10 cellular contexts compared by ENCODE assay signal in the genomic region with DNA sequence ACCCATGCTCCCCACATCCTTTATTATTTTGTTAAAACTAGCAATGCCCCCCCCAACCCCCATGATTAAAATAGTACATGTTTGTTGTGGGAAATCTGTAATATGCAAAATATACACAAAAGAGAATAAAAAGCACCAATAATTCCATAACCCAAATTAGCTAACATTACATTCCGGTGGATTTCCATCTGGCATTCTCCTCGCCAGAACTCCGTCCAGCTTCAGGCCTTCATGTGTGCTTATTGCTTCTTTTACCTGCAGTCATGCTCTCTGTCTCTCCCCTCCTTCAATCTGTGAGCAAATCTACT. TPM values are rescaled to one million over a fixed set of nuclear protein-coding genes. Genes with fewer than 3 reads are reported as not detected.
DNase-seq lines count a peak whose midpoint lies in the region; ATAC-seq and TF ChIP-seq lines count a peak whose summit lies in the region.
"Had no signal": no experiment of that assay in that cellular context is flagged by ENCODE, and none has a peak within 500 bp of the region (broad histone marks: within the 10 kb centered on the region; RNA-seq: fewer than 3 reads in every experiment).

No MANE protein-coding gene starts in this region.

- H3K4me2 ChIP-seq in BLaER1 treated with 17β-estradiol and CSF1 and Interleukin-3, amounts not matched to agents 10 nM and 100 nM = peak overlapping the region; percentile 82 to 97 (median 92)

- intact Hi-C loops in posterior vena cava (cut with DNase I) = loop anchor here in 1 of 2 donors (10.0 kb wide), 1 partner anchor 45 kb away; no protein-coding TSS in a partner anchor
- intact Hi-C loops in sciatic nerve (cut with DNase I) = no loop called here

- no peaks in the 10 kb centered on the region for H3K36me3 ChIP-seq in BLaER1 treated with 17β-estradiol and CSF1 and Interleukin-3, amounts not matched to agents 10 nM and 100 nM
- H3K36me3 ChIP-seq in HUES64 (ENCODE audit: insufficient read depth, low read length) = no peaks in the 10 kb centered on the region

- peak overlapping the region; percentile 61 for H3K4me3 Mint-ChIP-seq in nephron progenitor cell
- H3K4me3 Mint-ChIP-seq: IgD-negative memory B cell had no signal

- H3K4me1 ChIP-seq in BLaER1 treated with 17β-estradiol and CSF1 and Interleukin-3, amounts not matched to agents 10 nM and 100 nM = peaks cover 41 to 100% (median 79%) of the 10 kb centered on the region in 10 experiments
- H3K4me1 ChIP-seq in HUES64 (ENCODE audit: insufficient read depth, low read length) = peaks cover 37% of the 10 kb centered on the region

- no peak for ATAC-seq in sciatic nerve

- H3K9me3 ChIP-seq in BLaER1 treated with 17β-estradiol and CSF1 and Interleukin-3, amounts not matched to agents 10 nM and 100 nM (replicated peaks in 1 of 11) = peaks cover 0 to 3% (median 1%) of the 10 kb centered on the region in 11 experiments; a peak in 8 of 22 replicates
- no peaks in the 10 kb centered on the region for H3K9me3 ChIP-seq in HUES64 (ENCODE audit: insufficient read depth, low read depth, low read length)

- peak overlapping the region in 8 of 10 experiments; percentile 18 to 62 (median 50); a peak in 12 of 20 replicates for H3K4me3 ChIP-seq in BLaER1 treated with 17β-estradiol and CSF1 and Interleukin-3, amounts not matched to agents 10 nM and 100 nM
- H3K4me3 ChIP-seq in HUES64 (ENCODE audit: low read length) = no peak overlapping the region

- 46% methylated on average over 3 of the region's 3 CpGs for WGBS in HUES64

- no peaks in the 10 kb centered on the region for H3K36me3 Mint-ChIP-seq in nephron progenitor cell (ENCODE audit: low read depth)
- H3K36me3 Mint-ChIP-seq: IgD-negative memory B cell had no signal

- H3K27ac ChIP-seq in BLaER1 treated with 17β-estradiol and CSF1 and Interleukin-3, amounts not matched to agents 10 nM and 100 nM = peak overlapping the region; percentile 86 to 97 (median 94)
- H3K27ac ChIP-seq in HUES64 (ENCODE audit: low read depth, low read length) (peak overlapping the region; percentile 70), caudate nucleus (ENCODE audit: low read depth, low read length) (peak overlapping the region; percentile 1)

- no peaks in the 10 kb centered on the region for H3K27me3 ChIP-seq in BLaER1 treated with 17β-estradiol and CSF1 and Interleukin-3, amounts not matched to agents 10 nM and 100 nM
- H3K27me3 ChIP-seq in HUES64 (ENCODE audit: insufficient read depth, low read length) = no peaks in the 10 kb centered on the region

- peak overlapping the region; percentile 98 for H3K27ac Mint-ChIP-seq in nephron progenitor cell

- no peak for DNase-seq in caudate nucleus (lab: John Stamatoyannopoulos, UW)
- no peak for DNase-seq in nephron progenitor cell
- DNase-seq in posterior vena cava (ENCODE audit: low spot score) = no peak
- no peak for DNase-seq in sciatic nerve (ENCODE audit: low spot score)
- no peak for DNase-seq in ureter (ENCODE audit: low spot score)
- DNase-seq in NCI-H1417 (lab: John Stamatoyannopoulos, UW) = no peak
- DNase-seq: activated gamma-delta T cell had no signal

- peaks cover 59% of the 10 kb centered on the region for H3K4me1 Mint-ChIP-seq in nephron progenitor cell

- peaks cover 9% of the 10 kb centered on the region for H3K27me3 Mint-ChIP-seq in nephron progenitor cell (ENCODE audit: low read depth, poor library complexity)
- H3K27me3 Mint-ChIP-seq: IgD-negative memory B cell had no signal

- peaks cover 6% of the 10 kb centered on the region for H3K9me3 Mint-ChIP-seq in nephron progenitor cell
- H3K9me3 Mint-ChIP-seq: IgD-negative memory B cell had no signal

- H4K20me1 ChIP-seq in BLaER1 treated with 17β-estradiol and CSF1 and Interleukin-3, amounts not matched to agents 10 nM and 100 nM = no peaks in the 10 kb centered on the region

- TF ChIP-seq CTCF in nephron progenitor cell (IDR thresholded peaks at IDR 0.05) = no peak

- peak overlapping the region; percentile 74 to 87 (median 83); a peak in 21 of 22 replicates for H3K9ac ChIP-seq in BLaER1 treated with 17β-estradiol and CSF1 and Interleukin-3, amounts not matched to agents 10 nM and 100 nM
- peak overlapping the region; percentile 28; the same call in 1 of the 2 replicates for H3K9ac ChIP-seq in HUES64 (ENCODE audit: low read depth, low read length)

RNA-seq across cellular contexts. Expression of a gene that starts 25.5 kb away (rescaled TPM):
- polyA plus RNA-seq in HUES64 (2013, experiment 1 of 2) = 32.3 TPM
- polyA plus RNA-seq in HUES64 (2013, experiment 2 of 2) = 41.0 TPM
- 10 to 100 TPM; 28.5 to 51.5 TPM for total RNA-seq in posterior vena cava
- total RNA-seq in sciatic nerve = 40.7 TPM
- total RNA-seq in ureter = 23.8 TPM

RNA-seq across cellular contexts. Expression of a gene that starts 27.3 kb away (rescaled TPM):
- polyA plus RNA-seq in HUES64 (2013, experiment 1 of 2) = 81.5 TPM
- polyA plus RNA-seq in HUES64 (2013, experiment 2 of 2) = 90.9 TPM
- total RNA-seq in posterior vena cava (100 to 1,000 TPM; 150 to 167 TPM), sciatic nerve (172 TPM), ureter (133 TPM)

RNA-seq across cellular contexts. Expression of a gene that starts 49.7 kb away (rescaled TPM):
- 1,851 TPM for polyA plus RNA-seq in HUES64 (2013, experiment 1 of 2)
- 1,975 TPM for polyA plus RNA-seq in HUES64 (2013, experiment 2 of 2)
- 100 to 1,000 TPM; 342 to 378 TPM for total RNA-seq in posterior vena cava
- 292 TPM for total RNA-seq in sciatic nerve
- 357 TPM for total RNA-seq in ureter

RNA-seq across cellular contexts. Expression of a gene that starts 52.7 kb away (rescaled TPM):
- 45.9 TPM for polyA plus RNA-seq in HUES64 (2013, experiment 1 of 2)
- 43.7 TPM for polyA plus RNA-seq in HUES64 (2013, experiment 2 of 2)
- total RNA-seq in posterior vena cava (10 to 100 TPM; 24.4 to 25.0 TPM), sciatic nerve (43.2 TPM), ureter (41.1 TPM)

Comparison
In these comparisons a context has a peak if more than half of its experiments do, and no peak if none do; other contexts are left out.
1. H3K27ac ChIP-seq: peak in every context shown above with its lines; median percentile 94 in BLaER1 treated with 17β-estradiol and CSF1 and Interleukin-3, amounts not matched to agents 10 nM and 100 nM; 70 in HUES64; 1 in caudate nucleus.